Comparison of ENCODE assay signal across 24 cellular contexts in the genomic region with DNA sequence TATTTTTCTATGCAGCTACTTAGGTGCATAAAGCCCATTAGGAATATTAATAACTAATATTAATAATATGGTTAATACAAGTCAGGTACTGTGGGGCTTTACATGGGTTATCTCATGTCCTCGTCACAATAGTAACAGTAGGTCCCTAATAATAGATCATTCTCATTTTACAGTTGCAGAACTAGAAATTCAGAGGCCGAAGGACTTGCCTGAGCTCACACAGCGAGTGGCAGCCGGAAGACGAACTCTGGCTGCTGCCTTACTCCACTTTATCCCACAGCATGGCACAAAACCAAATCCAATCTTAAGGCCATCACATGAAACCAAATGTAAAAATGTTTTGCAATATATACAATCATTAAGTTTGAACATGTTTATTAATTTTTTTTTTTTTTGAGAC. TPM values are rescaled to one million over a fixed set of nuclear protein-coding genes. Genes with fewer than 3 reads are reported as not detected.
DNase-seq lines count a peak whose midpoint lies in the region; ATAC-seq and TF ChIP-seq lines count a peak whose summit lies in the region.
"Had no signal": no experiment of that assay in that cellular context is flagged by ENCODE, and none has a peak within 500 bp of the region (broad histone marks: within the 10 kb centered on the region; RNA-seq: fewer than 3 reads in every experiment).

No MANE protein-coding gene starts in this region.

- H3K79me2 ChIP-seq in DOHH2 (ENCODE audit: control insufficient read depth, low read length): peaks cover 100% of the 10 kb centered on the region

- no peaks in the 10 kb centered on the region for H3K9me3 ChIP-seq in CD4-positive, CD25-positive, alpha-beta regulatory T cell (ENCODE audit: control insufficient read depth in 2 of 2, low read length in 2 of 2)
- H3K9me3 ChIP-seq in DOHH2 (ENCODE audit: control insufficient read depth, insufficient read depth, low read length): no peaks in the 10 kb centered on the region
- H3K9me3 ChIP-seq: BLaER1 treated with 17β-estradiol and CSF1 and Interleukin-3, amounts not matched to agents 10 nM and 100 nM; body of pancreas; MG63; transverse colon had no signal

- H4K20me1 ChIP-seq in DOHH2 (ENCODE audit: control insufficient read depth, insufficient read depth, low read depth, low read length): no peaks in the 10 kb centered on the region; the same call in 1 of the 2 replicates

- no peaks in the 10 kb centered on the region for H3K27me3 ChIP-seq in CD4-positive, CD25-positive, alpha-beta regulatory T cell (ENCODE audit: control insufficient read depth, insufficient read depth, low read length)
- H3K27me3 ChIP-seq in DOHH2 (ENCODE audit: control insufficient read depth, low read length): no peaks in the 10 kb centered on the region
- H3K27me3 ChIP-seq: BLaER1 treated with 17β-estradiol and CSF1 and Interleukin-3, amounts not matched to agents 10 nM and 100 nM; body of pancreas; MG63; transverse colon had no signal

- no peaks in the 10 kb centered on the region for H3K27me3 Mint-ChIP-seq in CD4-positive, CD25-positive, alpha-beta regulatory T cell
- H3K27me3 Mint-ChIP-seq in activated T-helper 17 cell treated with anti-CD3 and anti-CD28 coated beads, Interleukin-2, amount 50 U/mL, for 72 hours: no peaks in the 10 kb centered on the region
- H3K27me3 Mint-ChIP-seq in memory B cell: no peaks in the 10 kb centered on the region
- H3K27me3 Mint-ChIP-seq: activated CD8-positive, alpha-beta T cell treated with anti-CD3 and anti-CD28 coated beads for 36 hours had no signal

- no peak for TF ChIP-seq CTCF in DOHH2 (IDR thresholded peaks at IDR 0.05; ENCODE audit: low read depth, low read length, poor library complexity, severe bottlenecking)

- H3K9me3 Mint-ChIP-seq in CD4-positive, CD25-positive, alpha-beta regulatory T cell: peaks cover 0 to 2% (median 0%) of the 10 kb centered on the region in 7 donors
- no peaks in the 10 kb centered on the region for H3K9me3 Mint-ChIP-seq in activated T-helper 17 cell treated with anti-CD3 and anti-CD28 coated beads, Interleukin-2, amount 50 U/mL, for 72 hours
- no peaks in the 10 kb centered on the region for H3K9me3 Mint-ChIP-seq in memory B cell
- H3K9me3 Mint-ChIP-seq: activated CD8-positive, alpha-beta T cell treated with anti-CD3 and anti-CD28 coated beads for 36 hours; nephron had no signal

- H3F3A ChIP-seq in DOHH2 (ENCODE audit: control insufficient read depth, insufficient read depth): peaks cover 89% of the 10 kb centered on the region

- peaks cover 33 to 82% (median 56%) of the 10 kb centered on the region in 4 donors for H3K4me1 Mint-ChIP-seq in CD4-positive, CD25-positive, alpha-beta regulatory T cell
- peaks cover 41% of the 10 kb centered on the region for H3K4me1 Mint-ChIP-seq in activated T-helper 17 cell treated with anti-CD3 and anti-CD28 coated beads, Interleukin-2, amount 50 U/mL, for 72 hours
- H3K4me1 Mint-ChIP-seq in memory B cell: peaks cover 25% of the 10 kb centered on the region

- no peaks in the 10 kb centered on the region for H3K9me2 ChIP-seq in DOHH2 (replicated peaks; ENCODE audit: control insufficient read depth, low read length)

- peaks cover 76% of the 10 kb centered on the region for H3K4me1 ChIP-seq in CD4-positive, CD25-positive, alpha-beta regulatory T cell (ENCODE audit: control insufficient read depth, insufficient read depth, low read length, poor library complexity, severe bottlenecking)
- peaks cover 99% of the 10 kb centered on the region for H3K4me1 ChIP-seq in DOHH2 (ENCODE audit: control insufficient read depth, low read length)

- peak overlapping the region in 3 of 4 donors; percentile 70 to 89 (median 82) for H3K4me3 Mint-ChIP-seq in CD4-positive, CD25-positive, alpha-beta regulatory T cell
- peak overlapping the region; percentile 86 for H3K4me3 Mint-ChIP-seq in activated T-helper 17 cell treated with anti-CD3 and anti-CD28 coated beads, Interleukin-2, amount 50 U/mL, for 72 hours
- H3K4me3 Mint-ChIP-seq in memory B cell: peak overlapping the region; percentile 5
- H3K4me3 Mint-ChIP-seq: nephron had no signal

- peaks cover 27% of the 10 kb centered on the region for H3K36me3 Mint-ChIP-seq in CD4-positive, CD25-positive, alpha-beta regulatory T cell
- peaks cover 89% of the 10 kb centered on the region for H3K36me3 Mint-ChIP-seq in activated T-helper 17 cell treated with anti-CD3 and anti-CD28 coated beads, Interleukin-2, amount 50 U/mL, for 72 hours (ENCODE audit: low read depth)
- peaks cover 17% of the 10 kb centered on the region for H3K36me3 Mint-ChIP-seq in memory B cell

- H3K27ac Mint-ChIP-seq in CD4-positive, CD25-positive, alpha-beta regulatory T cell: peak overlapping the region in 1 of 3 donors; percentile 97
- no peak overlapping the region for H3K27ac Mint-ChIP-seq in activated T-helper 17 cell treated with anti-CD3 and anti-CD28 coated beads, Interleukin-2, amount 50 U/mL, for 72 hours
- peak overlapping the region; percentile 85 for H3K27ac Mint-ChIP-seq in memory B cell
- H3K27ac Mint-ChIP-seq: nephron had no signal

- H3K4me3 ChIP-seq in CD4-positive, CD25-positive, alpha-beta regulatory T cell (ENCODE audit: low read depth, low read length): peak overlapping the region; percentile 77
- H3K4me3 ChIP-seq in DOHH2 (ENCODE audit: low read length): peak overlapping the region; percentile 66
- H3K4me3 ChIP-seq: BLaER1 treated with 17β-estradiol and CSF1 and Interleukin-3, amounts not matched to agents 10 nM and 100 nM; body of pancreas; MG63; transverse colon had no signal

- no peak for ATAC-seq in CD4-positive, CD25-positive, alpha-beta regulatory T cell (ENCODE audit: low read depth in 2 of 2)
- ATAC-seq in activated T-helper 17 cell treated with anti-CD3 and anti-CD28 coated beads, Interleukin-2, amount 50 U/mL, for 72 hours (replicated peaks): no peak
- ATAC-seq in memory B cell (ENCODE audit: low read depth): no peak
- ATAC-seq in activated CD4-positive, CD25-positive, alpha-beta regulatory T cell treated with anti-CD3 and anti-CD28 coated beads, Interleukin-2, amount 50 U/mL, for 24 hours: no peak
- ATAC-seq: body of pancreas had no signal

- H3K36me3 ChIP-seq in CD4-positive, CD25-positive, alpha-beta regulatory T cell (ENCODE audit: control insufficient read depth, insufficient read depth, low read length): peaks cover 16% of the 10 kb centered on the region
- peaks cover 94% of the 10 kb centered on the region for H3K36me3 ChIP-seq in DOHH2 (ENCODE audit: control insufficient read depth, low read length)
- H3K36me3 ChIP-seq: transverse colon had no signal

- peak overlapping the region; percentile 78 for H3K4me2 ChIP-seq in DOHH2 (ENCODE audit: low read length)

- peak overlapping the region; percentile 95 for H3K27ac ChIP-seq in CD4-positive, CD25-positive, alpha-beta regulatory T cell (ENCODE audit: insufficient read depth, low read length, poor library complexity, severe bottlenecking)
- peak overlapping the region; percentile 96 for H3K27ac ChIP-seq in DOHH2 (ENCODE audit: low read depth, low read length)
- H3K27ac ChIP-seq: BLaER1 treated with 17β-estradiol and CSF1 and Interleukin-3, amounts not matched to agents 10 nM and 100 nM; body of pancreas; parathyroid adenoma had no signal

- DNase-seq in CD4-positive, CD25-positive, alpha-beta regulatory T cell: no peak
- DNase-seq in memory B cell (ENCODE audit: low spot score in 2 of 2) (no peak), A172 (ENCODE audit: low spot score) (no peak), cerebellar nuclear complex (lab: John Stamatoyannopoulos, UW) (no peak)
- DNase-seq: activated CD4-positive, CD25-positive, alpha-beta regulatory T cell treated with anti-CD3 and anti-CD28 coated beads, Interleukin-2, amount 50 U/mL, for 72 hours; body of pancreas; erythroblast; glutamatergic neuron; H7; MG63; midbrain; NCI-H2029 treated with DMSO at 0.1 percent for 48 hours; NCI-H2227 treated with DMSO at 0.1 percent for 48 hours; NCI-H69; small intestine; stimulated activated CD4-positive, alpha-beta T cell treated with anti-CD3 and anti-CD28 coated beads, Interleukin-1b, Interleukin-23, amount 100 ng/mL, for 48 hours; transverse colon had no signal

RNA-seq across cellular contexts. Expression of gene GNA13, which starts 13.6 kb away (rescaled TPM):
- 127 TPM for total RNA-seq in CD4-positive, CD25-positive, alpha-beta regulatory T cell
- 10 to 100 TPM; 51.4 to 58.0 (median 53.3) TPM for polyA plus RNA-seq in CD4-positive, CD25-positive, alpha-beta regulatory T cell
- 10 to 100 TPM; 63.9 to 65.1 TPM for total RNA-seq in activated T-helper 17 cell treated with anti-CD3 and anti-CD28 coated beads, Interleukin-2, amount 50 U/mL, for 72 hours
- 58.9 and 62.5 TPM in 2 replicates for total RNA-seq in A172 (2014; rRNA removed; shearing (Covaris generic))

Comparison
In these comparisons a context has a peak if more than half of its experiments do, and no peak if none do; other contexts are left out.
1. H3K4me3 Mint-ChIP-seq: peak in every context shown above with its lines; median percentile 86 in activated T-helper 17 cell treated with anti-CD3 and anti-CD28 coated beads, Interleukin-2, amount 50 U/mL, for 72 hours; 82 in CD4-positive, CD25-positive, alpha-beta regulatory T cell; 5 in memory B cell.